23 cellular contexts compared by ENCODE assay signal in the genomic region with DNA sequence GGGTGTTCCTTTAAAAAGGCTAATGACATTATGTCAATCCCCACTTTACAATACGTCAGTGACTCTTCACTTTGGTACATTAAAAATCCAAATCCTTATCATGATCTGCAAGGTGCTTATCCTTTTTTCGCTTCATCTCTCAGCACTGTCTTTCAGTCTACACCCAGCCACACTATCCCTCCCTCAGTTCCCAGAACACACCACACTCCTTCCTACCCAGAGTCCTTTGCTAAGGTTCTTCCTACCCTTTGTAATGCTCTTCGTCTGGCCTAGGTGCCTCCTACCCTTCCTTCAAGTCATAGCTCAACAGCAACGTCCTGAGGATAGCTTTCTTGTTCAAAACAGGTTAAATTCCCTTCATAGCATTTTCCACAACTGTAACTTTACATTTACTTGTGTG.
"Had no signal": no experiment of that assay in that cellular context is flagged by ENCODE, and none has a peak within 500 bp of the region (broad histone marks: within the 10 kb centered on the region; RNA-seq: fewer than 3 reads in every experiment).

No MANE protein-coding gene starts in this region.

- H3K36me3 ChIP-seq: lower lobe of right lung, neural progenitor cell, sigmoid colon, thyroid gland, WERI-Rb-1 had no signal

- H3K27ac ChIP-seq: foreskin keratinocyte, neural progenitor cell, thyroid gland, WERI-Rb-1 had no signal

- H3K36me3 Mint-ChIP-seq: activated naive CD4-positive, alpha-beta T cell treated with anti-CD3 and anti-CD28 coated beads, Interleukin-2, amount 50 U/mL, for 72 hours; brain; naive thymus-derived CD8-positive, alpha-beta T cell; neural progenitor cell had no signal

- H3K27me3 Mint-ChIP-seq: brain; naive thymus-derived CD8-positive, alpha-beta T cell had no signal

- H3K4me3 Mint-ChIP-seq: activated CD8-positive, alpha-beta T cell treated with anti-CD3 and anti-CD28 coated beads, Interleukin-2, amount 10 ng/mL, durations not matched to agents 7 days and 5 days; activated T-helper 1 cell treated with anti-CD3 and anti-CD28 coated beads, Interleukin-12 subunit alpha, Interleukin-12 subunit beta, Interleukin-2, Interleukin-4 antibody, amounts not matched to agents 30 ng/mL and 10 ng/mL and 1 ng/mL, durations not matched to agents 14 hours and 24 hours and 36 hours; brain; naive thymus-derived CD8-positive, alpha-beta T cell; neural progenitor cell; T-helper 2 cell treated with Interferon-gamma antibody and Interleukin-4, amounts not matched to agents 5 μg/mL and 100 μg/mL, for 36 hours had no signal

- H3K9me3 Mint-ChIP-seq: activated naive CD4-positive, alpha-beta T cell treated with anti-CD3 and anti-CD28 coated beads, Interleukin-2, amount 50 U/mL, for 72 hours; activated T-helper 1 cell treated with anti-CD3 and anti-CD28 coated beads, Interleukin-12 subunit alpha, Interleukin-12 subunit beta, Interleukin-2, Interleukin-4 antibody, amounts not matched to agents 30 ng/mL and 10 ng/mL and 1 ng/mL, durations not matched to agents 14 hours and 24 hours and 36 hours; brain; naive thymus-derived CD8-positive, alpha-beta T cell; neural progenitor cell; T-helper 2 cell treated with Interferon-gamma antibody and Interleukin-4, amounts not matched to agents 5 μg/mL and 100 μg/mL, for 36 hours had no signal

- H3K27ac Mint-ChIP-seq: activated CD8-positive, alpha-beta T cell treated with anti-CD3 and anti-CD28 coated beads, Interleukin-2, amount 10 ng/mL, durations not matched to agents 7 days and 5 days; activated naive CD4-positive, alpha-beta T cell treated with anti-CD3 and anti-CD28 coated beads, Interleukin-2, amount 50 U/mL, for 72 hours; activated T-helper 1 cell treated with anti-CD3 and anti-CD28 coated beads, Interleukin-12 subunit alpha, Interleukin-12 subunit beta, Interleukin-2, Interleukin-4 antibody, amounts not matched to agents 30 ng/mL and 10 ng/mL and 1 ng/mL, durations not matched to agents 14 hours and 24 hours and 36 hours; brain; naive thymus-derived CD8-positive, alpha-beta T cell; neural progenitor cell; T-helper 2 cell treated with Interferon-gamma antibody and Interleukin-4, amounts not matched to agents 5 μg/mL and 100 μg/mL, for 36 hours had no signal

- H3K27me3 ChIP-seq: foreskin keratinocyte, neural progenitor cell, sigmoid colon, thyroid gland had no signal

- ATAC-seq: foreskin keratinocyte; stimulated activated naive CD8-positive, alpha-beta T cell treated with anti-CD3 and anti-CD28 coated beads, Interleukin-15, Interleukin-2, amounts not matched to agents 100 U/mL and 50 U/mL, for 24 hours had no signal

- H3K4me3 ChIP-seq: lower lobe of right lung, neural progenitor cell, smooth muscle cell, thyroid gland had no signal

- H3K9ac ChIP-seq: neural progenitor cell had no signal

- H2AFZ ChIP-seq: neural progenitor cell had no signal

- H3K4me2 ChIP-seq: neural progenitor cell had no signal

- DNase-seq: activated CD4-positive, alpha-beta T cell treated with anti-CD3 and anti-CD28 coated beads for 1 hour; activated CD4-positive, alpha-beta T cell treated with anti-CD3 and anti-CD28 coated beads, Interleukin-2, amount 50 U/mL, for 1 hour; activated CD8-positive, alpha-beta T cell treated with anti-CD3 and anti-CD28 coated beads, Interleukin-2, amount 10 ng/mL, durations not matched to agents 7 days and 5 days; activated gamma-delta T cell; aorta; caudate nucleus; dermis blood vessel endothelial cell; effector CD8-positive, alpha-beta T cell; foreskin keratinocyte; lower lobe of right lung; naive thymus-derived CD8-positive, alpha-beta T cell; sigmoid colon; stimulated activated CD4-positive, alpha-beta T cell treated with anti-CD3 and anti-CD28 coated beads, Interleukin-4, amount 100 ng/mL, for 1 hour; stimulated activated naive CD8-positive, alpha-beta T cell treated with anti-CD3 and anti-CD28 coated beads, Interleukin-15, Interleukin-2, amounts not matched to agents 100 U/mL and 50 U/mL, for 24 hours; substantia nigra; thyroid gland; WERI-Rb-1 had no signal

- H3K9me3 ChIP-seq: lower lobe of right lung, sigmoid colon, thyroid gland had no signal
